In the genomic region with DNA sequence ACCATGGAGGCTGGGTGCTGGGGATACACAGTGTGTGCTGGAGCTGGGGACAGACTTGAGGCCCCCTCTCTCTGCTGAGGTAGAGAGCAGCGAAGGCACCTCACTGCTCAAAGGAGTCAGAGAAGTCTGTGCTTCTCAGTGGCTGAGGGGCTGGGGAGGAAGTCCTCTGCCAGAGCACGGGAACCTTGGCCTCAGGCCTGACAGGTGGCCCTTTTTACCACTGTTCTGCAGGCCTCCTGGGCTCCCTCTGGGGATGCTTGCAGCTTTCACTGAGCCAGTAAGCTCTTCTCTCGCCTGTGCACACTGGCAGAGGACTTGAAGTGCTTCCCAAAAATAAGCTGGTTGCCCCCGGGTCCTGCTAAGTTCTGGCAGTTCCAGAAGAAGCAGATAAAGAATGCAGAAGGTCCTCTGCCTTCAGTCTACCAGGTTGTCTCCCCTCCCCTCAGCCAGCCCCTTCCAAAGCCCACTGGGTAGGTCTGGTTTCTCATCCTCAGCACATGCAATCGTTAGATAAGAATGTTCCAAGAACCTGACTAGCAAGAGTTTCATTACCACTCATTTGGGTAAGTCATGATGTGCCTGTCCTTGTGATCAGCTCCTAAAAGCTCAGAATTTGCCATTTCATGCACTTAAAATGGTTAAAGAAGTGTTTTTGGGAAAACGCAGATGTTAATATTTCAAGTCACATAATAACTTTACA, we compare ENCODE assay signal across 16 cellular contexts. TPM values are rescaled to one million over a fixed set of nuclear protein-coding genes. Genes with fewer than 3 reads are reported as not detected.
A peak's percentile ranks its signal among the peaks of the same experiment; 100 is the strongest.
DNase-seq lines count a peak whose midpoint lies in the region; ATAC-seq and TF ChIP-seq lines count a peak whose summit lies in the region.
"Had no signal": no experiment of that assay in that cellular context is flagged by ENCODE, and none has a peak within 500 bp of the region (broad histone marks: within the 10 kb centered on the region; RNA-seq: fewer than 3 reads in every experiment).

No MANE protein-coding gene starts in this region.

- intact Hi-C loops in OCI-LY7 (cut with micrococcal nuclease; ENCODE audit: unreplicated experiment) (loop anchor here (1.0 to 10.0 kb wide), 4 partner anchors 15 to 295 kb away; a partner anchor contains a TSS), spleen (cut with DNase I; ENCODE audit: low total_unique reads) (no loop called here), head of caudate nucleus (cut with DNase I) (no loop called here), CD14-positive monocyte (cut with micrococcal nuclease) (no loop called here)

- H3K4me1 ChIP-seq in OCI-LY7 (ENCODE audit: insufficient read depth, low read length, poor library complexity, severe bottlenecking) (peaks cover 99% of the 10 kb centered on the region), spleen (peaks cover 41 to 99% (median 68%) of the 10 kb centered on the region in 6 donors)
- H3K4me1 ChIP-seq: prostate gland had no signal

- POLR2A ChIA-PET in OCI-LY7 (lab: Charles Lee) = interaction anchor here (0.7 to 19.4 kb wide), 10 partner anchors 10 to 119 kb away, joined by 3 to 760 read pairs (median 7); a partner anchor contains a TSS

- no TSS peak for BruUV-seq in OCI-LY7 (replicated peaks; lab: Mats Ljungman, UMichigan)

- H3K9me2 ChIP-seq in OCI-LY7 (ENCODE audit: insufficient read depth, low read length) = no peaks in the 10 kb centered on the region

- peaks cover 13% of the 10 kb centered on the region for H3K36me3 Mint-ChIP-seq in activated CD8-positive, alpha-beta memory T cell treated with anti-CD3 and anti-CD28 coated beads, Interleukin-2, amount 10 ng/mL, durations not matched to agents 7 days and 5 days
- peaks cover 28% of the 10 kb centered on the region for H3K36me3 Mint-ChIP-seq in activated naive CD4-positive, alpha-beta T cell treated with anti-CD3 and anti-CD28 coated beads, Interleukin-2, amount 10 ng/mL, durations not matched to agents 7 days and 5 days
- H3K36me3 Mint-ChIP-seq in CD14-positive monocyte = no peaks in the 10 kb centered on the region

- no peak for ATAC-seq in activated CD8-positive, alpha-beta memory T cell treated with anti-CD3 and anti-CD28 coated beads, Interleukin-2, amount 10 ng/mL, durations not matched to agents 7 days and 5 days

- no peaks in the 10 kb centered on the region for H3K27me3 Mint-ChIP-seq in activated CD8-positive, alpha-beta memory T cell treated with anti-CD3 and anti-CD28 coated beads, Interleukin-2, amount 10 ng/mL, durations not matched to agents 7 days and 5 days
- peaks cover 9% of the 10 kb centered on the region for H3K27me3 Mint-ChIP-seq in activated naive CD4-positive, alpha-beta T cell treated with anti-CD3 and anti-CD28 coated beads, Interleukin-2, amount 10 ng/mL, durations not matched to agents 7 days and 5 days
- peaks cover 3 to 10% (median 8%) of the 10 kb centered on the region in 3 donors for H3K27me3 Mint-ChIP-seq in CD14-positive monocyte (ENCODE audit: low read depth in 3 of 3)

- peak; percentile 70 for DNase-seq in activated CD8-positive, alpha-beta memory T cell treated with anti-CD3 and anti-CD28 coated beads, Interleukin-2, amount 10 ng/mL, durations not matched to agents 7 days and 5 days
- no peak for DNase-seq in activated CD8-positive, alpha-beta memory T cell treated with anti-CD3 and anti-CD28 coated beads, Interleukin-2, amount 50 U/mL, for 48 hours
- DNase-seq in OCI-LY7 (ENCODE audit: low spot score) = peak; percentile 92
- peak; percentile 56 for DNase-seq in activated naive CD4-positive, alpha-beta T cell treated with anti-CD3 and anti-CD28 coated beads, Interleukin-2, amount 10 ng/mL, durations not matched to agents 7 days and 5 days
- DNase-seq in spleen = peak; percentile 85
- no peak for DNase-seq in head of caudate nucleus
- DNase-seq in GM20000 (ENCODE audit: low spot score) = no peak
- DNase-seq in CD14-positive monocyte (ENCODE audit: low spot score) = no peak
- DNase-seq: activated gamma-delta T cell treated with Interleukin-2 at 50 U/mL for 16 hours, KBM-7, NCI-H1436 treated with DMSO at 0.1 percent for 48 hours, NCI-H524, SIG-M5 had no signal

- H3K4me3 ChIP-seq in OCI-LY7 (ENCODE audit: low read depth, low read length, poor library complexity, severe bottlenecking) = peak overlapping the region; percentile 49
- no peak overlapping the region for H3K4me3 ChIP-seq in spleen
- H3K4me3 ChIP-seq: cardiac muscle cell, prostate gland had no signal

- H3K27ac Mint-ChIP-seq in activated CD8-positive, alpha-beta memory T cell treated with anti-CD3 and anti-CD28 coated beads, Interleukin-2, amount 10 ng/mL, durations not matched to agents 7 days and 5 days = peak overlapping the region; percentile 95
- H3K27ac Mint-ChIP-seq in activated naive CD4-positive, alpha-beta T cell treated with anti-CD3 and anti-CD28 coated beads, Interleukin-2, amount 10 ng/mL, durations not matched to agents 7 days and 5 days = peak overlapping the region; percentile 87
- H3K27ac Mint-ChIP-seq in CD14-positive monocyte = peak overlapping the region in 2 of 7 donors; percentile 7 to 42

- peak overlapping the region; percentile 30; the same call in 1 of the 2 replicates for H2AFZ ChIP-seq in OCI-LY7 (ENCODE audit: low read length)

- H3K36me3 ChIP-seq in OCI-LY7 (ENCODE audit: insufficient read depth, low read length) = peaks cover 11% of the 10 kb centered on the region; the same call in 1 of the 2 replicates
- no peaks in the 10 kb centered on the region for H3K36me3 ChIP-seq in spleen
- H3K36me3 ChIP-seq: cardiac muscle cell, prostate gland had no signal

- CTCF ChIA-PET in activated CD8-positive, alpha-beta memory T cell treated with anti-CD3 and anti-CD28 coated beads, Interleukin-2, amount 10 ng/mL, durations not matched to agents 7 days and 5 days (lab: Charles Lee) = interaction anchor here (1.1 to 7.3 kb wide), 5 partner anchors 10 to 95 kb away, joined by 3 to 56 read pairs (median 5); a partner anchor contains a TSS
- CTCF ChIA-PET in OCI-LY7 (lab: Charles Lee; ENCODE audit: unreplicated experiment) = interaction anchor here (0.7 to 2.3 kb wide), 7 partner anchors 10 to 121 kb away, joined by 3 to 13 read pairs (median 5); no protein-coding TSS in a partner anchor
- CTCF ChIA-PET in activated naive CD4-positive, alpha-beta T cell treated with anti-CD3 and anti-CD28 coated beads, Interleukin-2, amount 10 ng/mL, durations not matched to agents 7 days and 5 days (lab: Charles Lee) = interaction anchor here (1.3 to 4.6 kb wide), 3 partner anchors 52 to 124 kb away, joined by 4 to 23 read pairs (median 5); no protein-coding TSS in a partner anchor

- whole genome bisulfite sequencing in spleen, 5 donors = 51 to 63% (median 58%) methylated on average over 6 of the region's 6 CpGs

- no peak for TF ChIP-seq POLR2A in spleen (IDR thresholded peaks at IDR 0.05)

- H3K27me3 ChIP-seq in spleen (replicated peaks in 1 of 7) = no peaks in the 10 kb centered on the region
- H3K27me3 ChIP-seq: cardiac muscle cell had no signal

- TF ChIP-seq CTCF in OCI-LY7 (conservative IDR thresholded peaks at IDR 0.05; ENCODE audit: low read length) (no peak; the same call in 1 of the 2 replicates), spleen (IDR thresholded peaks at IDR 0.05 in 8 of 11, conservative IDR thresholded peaks at IDR 0.05 in 3 of 11) (no peak), GM20000 (IDR thresholded peaks at IDR 0.05; ENCODE audit: extremely low read depth, missing control alignments) (no peak), CD14-positive monocyte (IDR thresholded peaks at IDR 0.05) (no peak)

- H3K9me3 Mint-ChIP-seq in activated CD8-positive, alpha-beta memory T cell treated with anti-CD3 and anti-CD28 coated beads, Interleukin-2, amount 10 ng/mL, durations not matched to agents 7 days and 5 days (ENCODE audit: low read depth) = no peaks in the 10 kb centered on the region
- peaks cover 19% of the 10 kb centered on the region for H3K9me3 Mint-ChIP-seq in activated naive CD4-positive, alpha-beta T cell treated with anti-CD3 and anti-CD28 coated beads, Interleukin-2, amount 10 ng/mL, durations not matched to agents 7 days and 5 days
- H3K9me3 Mint-ChIP-seq in CD14-positive monocyte = no peaks in the 10 kb centered on the region

- peak overlapping the region; percentile 73 for H3K4me2 ChIP-seq in OCI-LY7 (ENCODE audit: low read length)

- H3K27ac ChIP-seq in OCI-LY7 (ENCODE audit: low read depth, low read length, poor library complexity, severe bottlenecking) (peak overlapping the region; percentile 98), spleen (peak overlapping the region in 7 of 8 donors; percentile 20 to 93 (median 63))
- H3K27ac ChIP-seq: cardiac muscle cell, prostate gland, VCaP had no signal

- no peaks in the 10 kb centered on the region for H4K20me1 ChIP-seq in OCI-LY7 (ENCODE audit: insufficient read depth, low read length)

- H3K4me3 Mint-ChIP-seq in activated CD8-positive, alpha-beta memory T cell treated with anti-CD3 and anti-CD28 coated beads, Interleukin-2, amount 10 ng/mL, durations not matched to agents 7 days and 5 days = peak overlapping the region; percentile 40
- H3K4me3 Mint-ChIP-seq in activated naive CD4-positive, alpha-beta T cell treated with anti-CD3 and anti-CD28 coated beads, Interleukin-2, amount 10 ng/mL, durations not matched to agents 7 days and 5 days = peak overlapping the region; percentile 40
- no peak overlapping the region for H3K4me3 Mint-ChIP-seq in CD14-positive monocyte

- H3K9me3 ChIP-seq in OCI-LY7 (ENCODE audit: low read length) (peaks cover 25% of the 10 kb centered on the region; the same call in 1 of the 2 replicates), spleen (peaks cover 0 to 7% (median 0%) of the 10 kb centered on the region in 8 donors)
- H3K9me3 ChIP-seq: prostate gland had no signal

- no peaks in the 10 kb centered on the region for H3K79me2 ChIP-seq in OCI-LY7 (ENCODE audit: insufficient read depth, low read depth, low read length)

- peaks cover 97% of the 10 kb centered on the region for H3K4me1 Mint-ChIP-seq in activated CD8-positive, alpha-beta memory T cell treated with anti-CD3 and anti-CD28 coated beads, Interleukin-2, amount 10 ng/mL, durations not matched to agents 7 days and 5 days
- H3K4me1 Mint-ChIP-seq in activated naive CD4-positive, alpha-beta T cell treated with anti-CD3 and anti-CD28 coated beads, Interleukin-2, amount 10 ng/mL, durations not matched to agents 7 days and 5 days = peaks cover 97% of the 10 kb centered on the region
- H3K4me1 Mint-ChIP-seq in CD14-positive monocyte = peaks cover 3% of the 10 kb centered on the region

RNA-seq across cellular contexts. Expression of a gene that starts 53.9 kb away (rescaled TPM):
- total RNA-seq in activated CD8-positive, alpha-beta memory T cell treated with anti-CD3 and anti-CD28 coated beads, Interleukin-2, amount 10 ng/mL, durations not matched to agents 7 days and 5 days = 10 to 100 TPM; 41.6 to 50.3 TPM
- 11.6 and 13.3 TPM in 2 replicates for total RNA-seq in OCI-LY7 (2014; rRNA removed; shearing (Covaris generic))
- total RNA-seq in OCI-LY7 (2022) (26.5 and 31.1 TPM in 2 replicates), spleen (100 to 1,000 TPM in 1 of 7 donors, 10 to 100 TPM in 6; 32.0 to 181 (median 39.5) TPM)
- polyA plus RNA-seq in spleen (1 to 10 TPM; 5.6 to 8.1 (median 6.3) TPM), CD14-positive monocyte (under 1 TPM; 0.17 to 0.27 TPM)

Comparison
In these comparisons a context has a peak if more than half of its experiments do, and no peak if none do; other contexts are left out.
1. DNase-seq: peak in activated CD8-positive, alpha-beta memory T cell treated with anti-CD3 and anti-CD28 coated beads, Interleukin-2, amount 10 ng/mL, durations not matched to agents 7 days and 5 days (single experiment), OCI-LY7 (single experiment), activated naive CD4-positive, alpha-beta T cell treated with anti-CD3 and anti-CD28 coated beads, Interleukin-2, amount 10 ng/mL, durations not matched to agents 7 days and 5 days (single experiment) and spleen (single experiment); none in activated CD8-positive, alpha-beta memory T cell treated with anti-CD3 and anti-CD28 coated beads, Interleukin-2, amount 50 U/mL, for 48 hours (single experiment), head of caudate nucleus (0 of 42), GM20000 (single experiment) and CD14-positive monocyte (single experiment).
2. H3K4me3 Mint-ChIP-seq: peak in activated CD8-positive, alpha-beta memory T cell treated with anti-CD3 and anti-CD28 coated beads, Interleukin-2, amount 10 ng/mL, durations not matched to agents 7 days and 5 days (single experiment) and activated naive CD4-positive, alpha-beta T cell treated with anti-CD3 and anti-CD28 coated beads, Interleukin-2, amount 10 ng/mL, durations not matched to agents 7 days and 5 days (single experiment); none in CD14-positive monocyte (0 of 2).